9 cellular contexts compared by ENCODE assay signal in the genomic region with DNA sequence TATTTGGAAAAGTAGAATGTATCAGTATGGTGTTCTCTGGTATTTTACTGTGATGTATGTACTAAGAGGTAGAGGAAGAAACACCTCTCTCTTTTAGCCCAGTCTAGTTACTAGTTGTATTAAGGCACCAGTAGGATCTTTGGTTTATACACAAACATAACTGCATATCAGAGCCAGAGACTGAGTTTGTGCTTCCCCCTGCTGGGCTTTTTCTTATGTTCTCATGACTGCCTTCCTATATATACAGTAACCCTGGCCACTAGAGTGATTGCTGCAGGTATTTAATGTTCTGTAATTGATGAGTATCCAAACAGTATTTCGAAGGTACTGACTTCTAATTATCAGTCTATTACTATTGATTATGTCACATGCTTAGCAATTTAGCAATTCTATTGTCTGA.
DNase-seq lines count a peak whose midpoint lies in the region; ATAC-seq, FAIRE-seq and TF ChIP-seq lines count a peak whose summit lies in the region.
"Had no signal": no experiment of that assay in that cellular context is flagged by ENCODE, and none has a peak within 500 bp of the region (broad histone marks: within the 10 kb centered on the region; RNA-seq: fewer than 3 reads in every experiment).

No MANE protein-coding gene starts in this region.

- peaks cover 3% of the 10 kb centered on the region for H3K9me3 Mint-ChIP-seq in activated T-cell treated with anti-CD3 and anti-CD28 coated beads, Interleukin-2, amount 50 U/mL, for 4 hours
- H3K9me3 Mint-ChIP-seq in activated T-cell treated with anti-CD3 and anti-CD28 coated beads, Interleukin-2, amount 50 U/mL, for 24 hours, result peaks cover 4% of the 10 kb centered on the region

- H3K27me3 ChIP-seq in pancreas, result no peaks in the 10 kb centered on the region

- no peaks in the 10 kb centered on the region for H3K36me3 ChIP-seq in pancreas

- no peaks in the 10 kb centered on the region for H3K36me3 Mint-ChIP-seq in activated T-cell treated with anti-CD3 and anti-CD28 coated beads, Interleukin-2, amount 50 U/mL, for 4 hours (ENCODE audit: insufficient read depth)
- H3K36me3 Mint-ChIP-seq in activated T-cell treated with anti-CD3 and anti-CD28 coated beads, Interleukin-2, amount 50 U/mL, for 24 hours (ENCODE audit: low read depth), result no peaks in the 10 kb centered on the region

- no peak overlapping the region for H3K27ac Mint-ChIP-seq in activated T-cell treated with anti-CD3 and anti-CD28 coated beads, Interleukin-2, amount 50 U/mL, for 24 hours
- H3K27ac Mint-ChIP-seq: IgD-negative memory B cell had no signal

- H3K27ac ChIP-seq in pancreas, result no peak overlapping the region

- WGBS in pancreas, 2 donors, result 5 to 7% methylated on average over 1 of the region's 1 CpG

- H3K4me3 Mint-ChIP-seq in activated T-cell treated with anti-CD3 and anti-CD28 coated beads, Interleukin-2, amount 50 U/mL, for 4 hours, result no peak overlapping the region
- H3K4me3 Mint-ChIP-seq in activated T-cell treated with anti-CD3 and anti-CD28 coated beads, Interleukin-2, amount 50 U/mL, for 24 hours, result no peak overlapping the region
- H3K4me3 Mint-ChIP-seq: IgD-negative memory B cell had no signal

- ATAC-seq in pancreas (peak; percentile 83 to 95 (median 92)), Right ventricle myocardium superior (ENCODE audit: poor library complexity) (no peak)
- ATAC-seq in activated T-cell treated with anti-CD3 and anti-CD28 coated beads, Interleukin-2, amount 50 U/mL, for 4 hours, result no peak

- no peak overlapping the region for H3K4me3 ChIP-seq in pancreas

- no peaks in the 10 kb centered on the region for H3K27me3 Mint-ChIP-seq in activated T-cell treated with anti-CD3 and anti-CD28 coated beads, Interleukin-2, amount 50 U/mL, for 4 hours (ENCODE audit: low read depth)
- H3K27me3 Mint-ChIP-seq in activated T-cell treated with anti-CD3 and anti-CD28 coated beads, Interleukin-2, amount 50 U/mL, for 24 hours, result no peaks in the 10 kb centered on the region
- H3K27me3 Mint-ChIP-seq: IgD-negative memory B cell had no signal

- H3K9me3 ChIP-seq in pancreas, result no peaks in the 10 kb centered on the region

- intact Hi-C loops in pancreas (cut with DNase I) (no loop called here), Right ventricle myocardium superior (cut with DNase I) (no loop called here)

- H3K4me1 Mint-ChIP-seq in activated T-cell treated with anti-CD3 and anti-CD28 coated beads, Interleukin-2, amount 50 U/mL, for 4 hours (ENCODE audit: low read depth), result no peaks in the 10 kb centered on the region
- H3K4me1 Mint-ChIP-seq in activated T-cell treated with anti-CD3 and anti-CD28 coated beads, Interleukin-2, amount 50 U/mL, for 24 hours (ENCODE audit: low read depth), result no peaks in the 10 kb centered on the region
- H3K4me1 Mint-ChIP-seq: IgD-negative memory B cell had no signal

- FAIRE-seq in pancreas (lab: Jason Lieb, UNC), result no peak

- peak in 3 of 4 donors; percentile 13 to 28 (median 21) for TF ChIP-seq CTCF in pancreas (IDR thresholded peaks at IDR 0.05)

- peak; percentile 15 for DNase-seq in H4 (ENCODE audit: low spot score)
- DNase-seq in NCI-H2107 (lab: John Stamatoyannopoulos, UW), result peak; percentile 33
- peak; percentile 64 for DNase-seq in astrocyte of the hippocampus (ENCODE audit: low read depth, low spot score)
- peak in 2 of 6 donors; percentile 22 to 37 for DNase-seq in pancreas
- DNase-seq in activated T-cell treated with anti-CD3 and anti-CD28 coated beads, Interleukin-2, amount 50 U/mL, for 4 hours, result no peak
- no peak for DNase-seq in activated T-cell treated with anti-CD3 and anti-CD28 coated beads, Interleukin-2, amount 50 U/mL, for 24 hours
- DNase-seq in ureter (ENCODE audit: low spot score), result no peak
- DNase-seq in Right ventricle myocardium superior, result no peak

- H3K4me1 ChIP-seq in pancreas, result no peaks in the 10 kb centered on the region

Comparison
In these comparisons a context has a peak if more than half of its experiments do, and no peak if none do; other contexts are left out.
1. DNase-seq: peak in H4 (single experiment), NCI-H2107 (single experiment) and astrocyte of the hippocampus (single experiment); none in activated T-cell treated with anti-CD3 and anti-CD28 coated beads, Interleukin-2, amount 50 U/mL, for 4 hours (single experiment), activated T-cell treated with anti-CD3 and anti-CD28 coated beads, Interleukin-2, amount 50 U/mL, for 24 hours (single experiment), ureter (single experiment) and Right ventricle myocardium superior (single experiment).
2. ATAC-seq: peak in pancreas (4 of 4); none in activated T-cell treated with anti-CD3 and anti-CD28 coated beads, Interleukin-2, amount 50 U/mL, for 4 hours (0 of 2) and Right ventricle myocardium superior (single experiment).